9 cellular contexts compared by ENCODE assay signal in genomic region chr10:112954974-112955735, GRCh38. TPM values are rescaled to one million over a fixed set of nuclear protein-coding genes. Genes with fewer than 3 reads are reported as not detected.
DNase-seq lines count a peak whose midpoint lies in the region; ATAC-seq and TF ChIP-seq lines count a peak whose summit lies in the region.
"Had no signal": no experiment of that assay in that cellular context is flagged by ENCODE, and none has a peak within 500 bp of the region (broad histone marks: within the 10 kb centered on the region; RNA-seq: fewer than 3 reads in every experiment).

No MANE protein-coding gene starts in this region.

- BruUV-seq in Calu3 (replicated peaks; lab: Mats Ljungman, UMichigan) (no TSS peak), OCI-LY7 (replicated peaks; lab: Mats Ljungman, UMichigan) (no TSS peak)

- H3K9me2 ChIP-seq in hepatocyte (replicated peaks; ENCODE audit: insufficient read depth): no peaks in the 10 kb centered on the region
- no peaks in the 10 kb centered on the region for H3K9me2 ChIP-seq in OCI-LY7 (ENCODE audit: insufficient read depth, low read length)

- H3K27me3 ChIP-seq in hepatocyte (no peaks in the 10 kb centered on the region), prostate gland (replicated peaks; ENCODE audit: insufficient read depth) (no peaks in the 10 kb centered on the region)

- H3K4me2 ChIP-seq in hepatocyte: peak overlapping the region; percentile 92
- H3K4me2 ChIP-seq in OCI-LY7 (ENCODE audit: low read length): no peak overlapping the region

- H3K27me3 Mint-ChIP-seq in Calu3 (ENCODE audit: unreplicated experiment): no peaks in the 10 kb centered on the region
- no peaks in the 10 kb centered on the region; the same call in 1 of the 2 replicates for H3K27me3 Mint-ChIP-seq in WTC11 (ENCODE audit: low read depth)

- POLR2A ChIA-PET in WTC11 (lab: Charles Lee) (interaction anchor here (1.1 kb wide), 1 partner anchor 27 kb away, joined by 3 read pairs; no protein-coding TSS in a partner anchor), OCI-LY7 (lab: Charles Lee) (interaction anchor here (1.1 kb wide), 1 partner anchor 10 kb away, joined by 4 read pairs; no protein-coding TSS in a partner anchor)

- peak overlapping the region; percentile 54 for H3K4me3 ChIP-seq in hepatocyte
- peak overlapping the region in 1 of 2 donors; percentile 8 for H3K4me3 ChIP-seq in prostate gland
- H3K4me3 ChIP-seq in OCI-LY7 (ENCODE audit: low read depth, low read length, poor library complexity, severe bottlenecking): no peak overlapping the region

- TF ChIP-seq POLR2A in prostate gland (IDR thresholded peaks at IDR 0.05): no peak

- H3K27ac Mint-ChIP-seq in Calu3 (ENCODE audit: unreplicated experiment): peak overlapping the region; percentile 86
- peak overlapping the region; percentile 97 for H3K27ac Mint-ChIP-seq in WTC11

- 12% methylated on average over 8 of the region's 8 CpGs for WGBS in hepatocyte (ENCODE audit: low lambda C conversion rate, missing lambda C conversion rate)
- 24% methylated on average over 8 of the region's 8 CpGs for WGBS in prostate gland

- TF ChIP-seq CTCF in Calu3 (IDR thresholded peaks at IDR 0.05; ENCODE audit: unreplicated experiment) (no peak), WTC11 (IDR thresholded peaks at IDR 0.05) (no peak), hepatocyte (IDR thresholded peaks at IDR 0.05; ENCODE audit: poor library complexity) (no peak), prostate gland (IDR thresholded peaks at IDR 0.05) (no peak), OCI-LY7 (conservative IDR thresholded peaks at IDR 0.05; ENCODE audit: low read length) (no peak)

- H3K4me1 ChIP-seq in hepatocyte (ENCODE audit: insufficient read depth) (peaks cover 61% of the 10 kb centered on the region), prostate gland (replicated peaks) (peaks cover 18% of the 10 kb centered on the region), OCI-LY7 (ENCODE audit: insufficient read depth, low read length, poor library complexity, severe bottlenecking) (peaks cover 16% of the 10 kb centered on the region)

- H3K4me3 Mint-ChIP-seq in Calu3 (ENCODE audit: low read depth, unreplicated experiment) (peak overlapping the region; percentile 80), WTC11 (peak overlapping the region; percentile 85)

- DNase-seq in Calu3: no peak
- DNase-seq in WTC11 (ENCODE audit: low spot score): no peak
- no peak for DNase-seq in hepatocyte (ENCODE audit: low spot score)
- DNase-seq in prostate gland (ENCODE audit: low spot score): no peak
- DNase-seq in DMS114 treated with DMSO at 0.1 percent for 48 hours (lab: John Stamatoyannopoulos, UW; ENCODE audit: unreplicated experiment): no peak
- DNase-seq in nucleus accumbens (lab: John Stamatoyannopoulos, UW): no peak
- no peak for DNase-seq in OCI-LY7 (ENCODE audit: low spot score)
- DNase-seq: KG1 had no signal

- peaks cover 91% of the 10 kb centered on the region for H3K36me3 Mint-ChIP-seq in Calu3 (ENCODE audit: insufficient read depth, unreplicated experiment)
- H3K36me3 Mint-ChIP-seq in WTC11: peaks cover 30% of the 10 kb centered on the region

- H2AFZ ChIP-seq in hepatocyte: no peak overlapping the region
- H2AFZ ChIP-seq in OCI-LY7 (ENCODE audit: low read length): no peak overlapping the region

- ATAC-seq in WTC11 (no peak), HG02571 (IDR thresholded peaks at IDR 0.05; ENCODE audit: unreplicated experiment) (no peak)

- no peaks in the 10 kb centered on the region for H3K9me3 ChIP-seq in hepatocyte (ENCODE audit: low read depth)
- H3K9me3 ChIP-seq in prostate gland: no peaks in the 10 kb centered on the region
- H3K9me3 ChIP-seq in OCI-LY7 (ENCODE audit: low read length): no peaks in the 10 kb centered on the region

- peaks cover 91% of the 10 kb centered on the region for H3K79me2 ChIP-seq in hepatocyte
- no peaks in the 10 kb centered on the region for H3K79me2 ChIP-seq in OCI-LY7 (ENCODE audit: insufficient read depth, low read depth, low read length)

- CTCF ChIA-PET in Calu3 (lab: Charles Lee) (no interaction called here), WTC11 (lab: Charles Lee) (interaction anchor here (1.0 kb wide), 1 partner anchor 105 kb away, joined by 3 read pairs; no protein-coding TSS in a partner anchor), OCI-LY7 (lab: Charles Lee; ENCODE audit: unreplicated experiment) (no interaction called here)

- H3K27ac ChIP-seq in hepatocyte (peak overlapping the region; percentile 97), prostate gland (peak overlapping the region; percentile 8 to 52), OCI-LY7 (ENCODE audit: low read depth, low read length, poor library complexity, severe bottlenecking) (no peak overlapping the region)

- H4K20me1 ChIP-seq in hepatocyte (ENCODE audit: insufficient read depth, poor library complexity, severe bottlenecking) (peaks cover 13% of the 10 kb centered on the region), OCI-LY7 (ENCODE audit: insufficient read depth, low read length) (no peaks in the 10 kb centered on the region; the same call in 1 of the 2 replicates)

- H3K9me3 Mint-ChIP-seq in Calu3 (ENCODE audit: low read depth, unreplicated experiment) (no peaks in the 10 kb centered on the region), WTC11 (peaks cover 4% of the 10 kb centered on the region; the same call in 1 of the 2 replicates)

- peaks cover 44% of the 10 kb centered on the region for H3K4me1 Mint-ChIP-seq in Calu3 (ENCODE audit: low read depth, unreplicated experiment)
- peaks cover 67% of the 10 kb centered on the region for H3K4me1 Mint-ChIP-seq in WTC11

- intact Hi-C loops in Calu3 (cut with micrococcal nuclease; ENCODE audit: unreplicated experiment) (loop anchor here (5.0 to 10.0 kb wide), 4 partner anchors 117 to 430 kb away; no protein-coding TSS in a partner anchor), prostate gland (cut with DNase I) (loop anchor here (5.0 to 10.0 kb wide), 4 partner anchors 52 to 427 kb away; no protein-coding TSS in a partner anchor), OCI-LY7 (cut with micrococcal nuclease; ENCODE audit: unreplicated experiment) (loop anchor here (5.0 kb wide), 2 partner anchors 722 to 773 kb away; partner anchors contain the start of genes CASP7 and GPAM)

- H3K36me3 ChIP-seq in hepatocyte (replicated peaks; ENCODE audit: insufficient read depth, low read depth): no peaks in the 10 kb centered on the region
- H3K36me3 ChIP-seq in prostate gland: no peaks in the 10 kb centered on the region
- H3K36me3 ChIP-seq in OCI-LY7 (ENCODE audit: insufficient read depth, low read length): no peaks in the 10 kb centered on the region

TF ChIP-seq in WTC11, 78 proteins besides CTCF, POLR2A, EP300 and RAD21 (continues in another document):
- no peak for TF ChIP-seq TCF7 (CRISPR knock-in tag; IDR thresholded peaks at IDR 0.05; ENCODE audit: low read depth)
- TF ChIP-seq ZNF416 (CRISPR knock-in tag; IDR thresholded peaks at IDR 0.05): no peak
- TF ChIP-seq ZNF121 (CRISPR knock-in tag; IDR thresholded peaks at IDR 0.05): no peak
- no peak for TF ChIP-seq PRRX2 (CRISPR knock-in tag; IDR thresholded peaks at IDR 0.05)
- TF ChIP-seq CBFB (CRISPR knock-in tag; IDR thresholded peaks at IDR 0.05; ENCODE audit: low read depth): no peak
- TF ChIP-seq SP1 (CRISPR knock-in tag; conservative IDR thresholded peaks at IDR 0.05): no peak
- no peak for TF ChIP-seq PRDM15 (CRISPR knock-in tag; IDR thresholded peaks at IDR 0.05)
- TF ChIP-seq USF1 (CRISPR knock-in tag; IDR thresholded peaks at IDR 0.05): no peak
- no peak for TF ChIP-seq HMGA2 (CRISPR knock-in tag; IDR thresholded peaks at IDR 0.05)

RNA-seq across cellular contexts. Expression of gene TCF7L2, which starts 5.1 kb away (rescaled TPM):
- total RNA-seq in Calu3 (2022) (36.6 and 43.0 TPM in 2 replicates), WTC11 (2021) (44.5 to 51.4 TPM (median 51.1 TPM) in 3 replicates), hepatocyte (14.8 and 18.7 TPM in 2 replicates), prostate gland (10 to 100 TPM in 1 of 2 donors, 1 to 10 TPM in 1; 9.8 to 29.8 TPM), OCI-LY7 (2022) (8.0 and 8.5 TPM in 2 replicates)
- polyA plus RNA-seq in hepatocyte: 28.8 and 34.1 TPM in 2 replicates
- 1.3 and 2.8 TPM in 2 replicates for total RNA-seq in OCI-LY7 (2014; rRNA removed; shearing (Covaris generic))
